ENCODE assay signal across 12 cellular contexts in the genomic region with DNA sequence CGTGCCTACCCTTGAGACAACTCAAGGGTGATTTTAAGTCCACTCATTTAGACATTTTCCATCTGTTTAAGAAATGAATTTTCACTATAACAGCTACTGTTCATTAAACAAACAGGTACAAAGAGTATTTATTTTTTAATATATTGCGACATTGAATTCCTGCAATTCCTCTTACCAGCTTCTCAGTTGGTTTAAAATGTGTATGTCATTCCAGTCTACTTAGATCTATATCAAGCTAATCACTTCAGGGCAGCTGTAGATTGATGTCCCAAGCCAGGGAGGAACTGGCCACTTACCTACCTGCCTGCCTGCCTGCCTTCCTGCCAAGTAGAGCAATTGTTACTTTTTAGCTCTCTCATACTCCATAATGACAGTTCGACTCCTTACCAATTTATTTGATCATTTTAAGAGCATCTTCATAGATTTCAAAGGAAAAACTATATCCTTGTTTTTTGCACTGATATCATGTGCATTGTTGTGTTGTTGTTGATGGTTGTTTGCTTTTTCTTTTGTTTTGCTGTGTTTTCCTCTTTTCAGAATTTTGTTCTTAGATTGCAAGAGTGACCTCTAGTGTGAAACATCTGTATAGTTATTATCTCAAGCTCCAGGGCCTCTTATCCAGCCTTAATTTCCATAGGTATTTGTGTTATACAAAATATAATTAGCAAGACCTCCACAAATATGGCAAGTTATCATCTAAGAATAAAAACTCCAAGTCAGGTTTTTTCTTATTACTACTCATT.
A peak's percentile ranks its signal among the peaks of the same experiment; 100 is the strongest.
DNase-seq lines count a peak whose midpoint lies in the region; ATAC-seq and TF ChIP-seq lines count a peak whose summit lies in the region.
"Had no signal": no experiment of that assay in that cellular context is flagged by ENCODE, and none has a peak within 500 bp of the region (broad histone marks: within the 10 kb centered on the region; RNA-seq: fewer than 3 reads in every experiment).

No MANE protein-coding gene starts in this region.

- 48% methylated on average over 3 of the region's 3 CpGs for WGBS in mammary epithelial cell (ENCODE audit: low coverage, missing lambda C conversion rate)

- no peak overlapping the region for H3K9ac ChIP-seq in mammary epithelial cell (ENCODE audit: insufficient read depth, low read length)

- peak; percentile 1 for DNase-seq in ACHN
- DNase-seq in KBM-7, result peak; percentile 2
- peak; percentile 21 for DNase-seq in mammary epithelial cell
- DNase-seq in left lung, result no peak
- DNase-seq in GM19238 (ENCODE audit: insufficient read length, low spot score), result no peak
- DNase-seq: activated naive CD4-positive, alpha-beta T cell treated with anti-CD3 and anti-CD28 coated beads, Interleukin-2, amount 50 U/mL, for 16 hours; BE2C; effector memory CD8-positive, alpha-beta T cell; GOT3 had no signal

- CTCF ChIA-PET in mammary epithelial cell (lab: Charles Lee; ENCODE audit: low non-redundant PET), result interaction anchor here (0.6 to 0.7 kb wide), 6 partner anchors 23 to 926 kb away, joined by 3 to 6 read pairs (median 5); no protein-coding TSS in a partner anchor

- in situ Hi-C loops in ACHN (cut with HindIII; ENCODE audit: low pct_ligation_motif_present, low pct_unique_long_range_greater_than_20kb, low sequenced_read_pairs), result no loop called here
- in situ Hi-C loops in KBM-7 (cut with MboI; ENCODE audit: low pct_unique_long_range_greater_than_20kb, low sequenced_read_pairs), result no loop called here
- in situ Hi-C loops in mammary epithelial cell (cut with MboI; ENCODE audit: low sequenced_read_pairs in 2 of 2), result no loop called here

- no peaks in the 10 kb centered on the region for H3K9me3 ChIP-seq in mammary epithelial cell (replicated peaks; ENCODE audit: insufficient read depth, low read length)
- no peaks in the 10 kb centered on the region for H3K9me3 ChIP-seq in left lung
- H3K9me3 ChIP-seq: BE2C had no signal

- TF ChIP-seq CTCF in mammary epithelial cell (conservative IDR thresholded peaks at IDR 0.05 in 1 of 2, IDR thresholded peaks at IDR 0.05 in 1 of 2; ENCODE audit: extremely low read depth in 1 of 2, insufficient read depth in 1 of 2, low read depth in 1 of 2, low read length in 2 of 2), result peak; percentile 13 to 44
- TF ChIP-seq CTCF in left lung (IDR thresholded peaks at IDR 0.05), result peak in 1 of 2 donors; percentile 14

- H3K4me3 ChIP-seq in mammary epithelial cell (replicated peaks in 1 of 3; ENCODE audit: insufficient read depth in 1 of 3, low read depth in 2 of 3, low read length in 3 of 3) (no peak overlapping the region), left lung (no peak overlapping the region)

- peak overlapping the region; percentile 13 for H3K4me2 ChIP-seq in mammary epithelial cell (ENCODE audit: insufficient read depth, low read depth, low read length)

- no peak overlapping the region for H3K27ac ChIP-seq in mammary epithelial cell (ENCODE audit: insufficient read depth, low read depth, low read length)
- H3K27ac ChIP-seq in left lung, result no peak overlapping the region

- H3K27me3 ChIP-seq in mammary epithelial cell (ENCODE audit: insufficient read depth, low read length), result no peaks in the 10 kb centered on the region
- H3K27me3 ChIP-seq in left lung, result peaks cover 0 to 2% of the 10 kb centered on the region in 2 donors
- H3K27me3 ChIP-seq: BE2C had no signal

- no peak overlapping the region for H2AFZ ChIP-seq in mammary epithelial cell (ENCODE audit: low read depth, low read length)

- no TSS peak for BruUV-seq in mammary epithelial cell (replicated peaks; lab: Mats Ljungman, UMichigan)

- no peaks in the 10 kb centered on the region for H3K36me3 ChIP-seq in mammary epithelial cell (ENCODE audit: insufficient read depth, low read length)
- H3K36me3 ChIP-seq in left lung, result no peaks in the 10 kb centered on the region
- H3K36me3 ChIP-seq: BE2C had no signal

- intact Hi-C loops in mammary epithelial cell (cut with micrococcal nuclease) (loop anchor here (1.0 to 10.0 kb wide), 4 partner anchors 149 to 777 kb away; no protein-coding TSS in a partner anchor), left lung (cut with DNase I) (no loop called here)

- no peaks in the 10 kb centered on the region for H4K20me1 ChIP-seq in mammary epithelial cell (ENCODE audit: insufficient read depth, low read length)

- ATAC-seq in left lung (peak; percentile 64), HG03039 (IDR thresholded peaks at IDR 0.05; ENCODE audit: unreplicated experiment) (no peak), GM18861 (IDR thresholded peaks at IDR 0.05; ENCODE audit: unreplicated experiment) (no peak), HG03521 (IDR thresholded peaks at IDR 0.05; ENCODE audit: unreplicated experiment) (no peak)
- ATAC-seq: effector memory CD8-positive, alpha-beta T cell had no signal

- H3K4me1 ChIP-seq in mammary epithelial cell (ENCODE audit: insufficient read depth, low read length) (peaks cover 8% of the 10 kb centered on the region), left lung (no peaks in the 10 kb centered on the region)
- H3K4me1 ChIP-seq: BE2C had no signal

- dilution Hi-C loops in mammary epithelial cell (cut with HindIII; ENCODE audit: low sequenced_read_pairs), result no loop called here

- H3K79me2 ChIP-seq in mammary epithelial cell (ENCODE audit: insufficient read depth, low read length), result no peaks in the 10 kb centered on the region

Comparison
In these comparisons a context has a peak if more than half of its experiments do, and no peak if none do; other contexts are left out.
1. DNase-seq: peak in ACHN (single experiment), KBM-7 (single experiment) and mammary epithelial cell (single experiment); none in left lung (0 of 2) and GM19238 (single experiment).